ENCODE assay signal across 8 cellular contexts in genomic region chr16:31713071-31713944, GRCh38.
DNase-seq lines count a peak whose midpoint lies in the region; TF ChIP-seq lines count a peak whose summit lies in the region.

No MANE protein-coding gene starts in this region.

- no peaks in the 10 kb centered on the region; the same call in 1 of the 2 replicates for H3K9me3 Mint-ChIP-seq in HFFc6
- no peaks in the 10 kb centered on the region for H3K9me3 Mint-ChIP-seq in activated naive CD4-positive, alpha-beta T cell treated with anti-CD3 and anti-CD28 coated beads, Interleukin-2, amount 50 U/mL, for 24 hours

- H3K9ac ChIP-seq in SK-N-MC (ENCODE audit: insufficient read length): peak overlapping the region; percentile 96

- peaks cover 35% of the 10 kb centered on the region for H3K36me3 Mint-ChIP-seq in HFFc6 (ENCODE audit: low read depth)
- H3K36me3 Mint-ChIP-seq in activated naive CD4-positive, alpha-beta T cell treated with anti-CD3 and anti-CD28 coated beads, Interleukin-2, amount 50 U/mL, for 24 hours: peaks cover 20% of the 10 kb centered on the region

- 0% methylated on average over 21 of the region's 59 CpGs for WGBS in suprapubic skin

- H3K9me3 ChIP-seq in SK-N-MC (ENCODE audit: low read depth, low read length) (no peaks in the 10 kb centered on the region), suprapubic skin (no peaks in the 10 kb centered on the region)

- TF ChIP-seq EP300 in suprapubic skin (IDR thresholded peaks at IDR 0.05): no peak

- DNase-seq in GM06990 (ENCODE audit: extremely low read depth, insufficient read length) (peak; percentile 84), HFFc6 (peak; percentile 86), NAMALWA (ENCODE audit: low spot score) (peak; percentile 97), SK-N-MC (ENCODE audit: low read depth, low spot score) (peak; percentile 73), glomerular endothelial cell (ENCODE audit: extremely low read depth, low read depth, low spot score) (peak; percentile 79), nucleus accumbens (lab: John Stamatoyannopoulos, UW) (peak; percentile 35 to 96 (median 85)), suprapubic skin (ENCODE audit: low spot score in 2 of 2) (peak; percentile 96 to 98)

- peak overlapping the region; percentile 97 for H3K4me3 ChIP-seq in GM06990 (replicated peaks; ENCODE audit: low read depth, low read length)
- H3K4me3 ChIP-seq in SK-N-MC: peak overlapping the region; percentile 98
- H3K4me3 ChIP-seq in suprapubic skin: peak overlapping the region; percentile 99

- TF ChIP-seq CTCF in GM06990 (IDR thresholded peaks at IDR 0.05; ENCODE audit: insufficient read depth, low read length, poor library complexity, severe bottlenecking): no peak
- no peak; the same call in 1 of the 2 replicates for TF ChIP-seq CTCF in HFFc6 (IDR thresholded peaks at IDR 0.05)
- no peak for TF ChIP-seq CTCF in suprapubic skin (IDR thresholded peaks at IDR 0.05)

- peaks cover 3% of the 10 kb centered on the region; the same call in 1 of the 2 replicates for H3K27me3 Mint-ChIP-seq in HFFc6 (ENCODE audit: insufficient read depth)
- H3K27me3 Mint-ChIP-seq in activated naive CD4-positive, alpha-beta T cell treated with anti-CD3 and anti-CD28 coated beads, Interleukin-2, amount 50 U/mL, for 24 hours: no peaks in the 10 kb centered on the region

- TF ChIP-seq POLR2A in suprapubic skin (IDR thresholded peaks at IDR 0.05): peak; percentile 49 to 84

- H3K27ac Mint-ChIP-seq in HFFc6: peak overlapping the region; percentile 99
- peak overlapping the region; percentile 100 for H3K27ac Mint-ChIP-seq in activated naive CD4-positive, alpha-beta T cell treated with anti-CD3 and anti-CD28 coated beads, Interleukin-2, amount 50 U/mL, for 24 hours

- H3K27me3 ChIP-seq in GM06990 (replicated peaks; ENCODE audit: control insufficient read depth, insufficient read depth, low read length) (no peaks in the 10 kb centered on the region), suprapubic skin (no peaks in the 10 kb centered on the region)

- H3K36me3 ChIP-seq in GM06990 (ENCODE audit: control insufficient read depth, insufficient read depth, low read length): peaks cover 12% of the 10 kb centered on the region
- H3K36me3 ChIP-seq in SK-N-MC (ENCODE audit: insufficient read depth, low read length): peaks cover 4% of the 10 kb centered on the region; the same call in 1 of the 2 replicates
- peaks cover 11% of the 10 kb centered on the region for H3K36me3 ChIP-seq in suprapubic skin

- peak overlapping the region; percentile 80; the same call in 1 of the 2 replicates for H3K27ac ChIP-seq in SK-N-MC
- H3K27ac ChIP-seq in suprapubic skin: peak overlapping the region; percentile 97

- peaks cover 17% of the 10 kb centered on the region for H3K4me1 Mint-ChIP-seq in HFFc6 (ENCODE audit: low read depth)
- peaks cover 59% of the 10 kb centered on the region for H3K4me1 Mint-ChIP-seq in activated naive CD4-positive, alpha-beta T cell treated with anti-CD3 and anti-CD28 coated beads, Interleukin-2, amount 50 U/mL, for 24 hours

- H3K4me1 ChIP-seq in suprapubic skin: peaks cover 23% of the 10 kb centered on the region

- H3K4me3 Mint-ChIP-seq in HFFc6: peak overlapping the region; percentile 100
- H3K4me3 Mint-ChIP-seq in activated naive CD4-positive, alpha-beta T cell treated with anti-CD3 and anti-CD28 coated beads, Interleukin-2, amount 50 U/mL, for 24 hours: peak overlapping the region; percentile 98

Comparison
In these comparisons a context has a peak if more than half of its experiments do, and no peak if none do; other contexts are left out.
1. Peak in every context shown above with its lines: DNase-seq, H3K4me3 ChIP-seq and H3K27ac ChIP-seq.